18 cellular contexts compared by ENCODE assay signal in genomic region chr9:22124263-22125011, GRCh38.
DNase-seq lines count a peak whose midpoint lies in the region; ATAC-seq and TF ChIP-seq lines count a peak whose summit lies in the region.
"Had no signal": no experiment of that assay in that cellular context is flagged by ENCODE, and none has a peak within 500 bp of the region (broad histone marks: within the 10 kb centered on the region; RNA-seq: fewer than 3 reads in every experiment).

No MANE protein-coding gene starts in this region.

- DNase-seq in COLO668 (lab: John Stamatoyannopoulos, UW; ENCODE audit: unreplicated experiment) (peak; percentile 24), HuH-7.5 (ENCODE audit: low spot score) (peak; percentile 14), SJCRH30 (peak; percentile 24 to 45), left kidney (ENCODE audit: low read depth, low spot score) (peak; percentile 58), NCI-H1436 treated with DMSO at 0.1 percent for 48 hours (lab: John Stamatoyannopoulos, UW) (no peak), lower leg skin (ENCODE audit: low spot score in 2 of 2) (no peak)
- DNase-seq: ACHN; activated CD4-positive, alpha-beta memory T cell treated with anti-CD3 and anti-CD28 coated beads, Interleukin-2, amount 10 ng/mL, durations not matched to agents 7 days and 5 days; activated T-cell treated with anti-CD3 and anti-CD28 coated beads, Interleukin-2, amount 50 U/mL, for 4 hours; CD4-positive, alpha-beta T cell; central memory CD4-positive, alpha-beta T cell; mesendoderm; NCI-H1694; NCI-H446 treated with DMSO at 0.1 percent for 48 hours had no signal

- H3K4me3 ChIP-seq in SJCRH30: no peak overlapping the region
- no peak overlapping the region for H3K4me3 ChIP-seq in lower leg skin (ENCODE audit: low read depth, poor library complexity, severe bottlenecking)
- H3K4me3 ChIP-seq: GM12878, right atrium auricular region had no signal

- no peak overlapping the region for H3K27ac ChIP-seq in SJCRH30
- H3K27ac ChIP-seq: right atrium auricular region had no signal

- WGBS in lower leg skin, 2 donors: 45 to 50% methylated on average over 6 of the region's 6 CpGs

- H3K4me1 ChIP-seq in SJCRH30: peaks cover 7% of the 10 kb centered on the region; the same call in 1 of the 2 replicates
- H3K4me1 ChIP-seq: right atrium auricular region had no signal

- H3K9me3 ChIP-seq in SJCRH30 (replicated peaks): no peaks in the 10 kb centered on the region

- no peak for TF ChIP-seq POLR2A in lower leg skin (IDR thresholded peaks at IDR 0.05)

- H3K36me3 ChIP-seq in SJCRH30: no peaks in the 10 kb centered on the region
- H3K36me3 ChIP-seq: right atrium auricular region had no signal

- ATAC-seq in GM18870 (IDR thresholded peaks at IDR 0.05; ENCODE audit: unreplicated experiment) (no peak), GM21825 (IDR thresholded peaks at IDR 0.05; ENCODE audit: unreplicated experiment) (no peak)
- ATAC-seq: activated T-cell treated with anti-CD3 and anti-CD28 coated beads, Interleukin-2, amount 50 U/mL, for 4 hours; GM12878 had no signal

- intact Hi-C loops in lower leg skin (cut with DNase I; ENCODE audit: low total_unique reads): loop anchor here (10.0 kb wide), 1 partner anchor 310 kb away; no protein-coding TSS in a partner anchor

- no peaks in the 10 kb centered on the region for H3K27me3 ChIP-seq in SJCRH30
- H3K27me3 ChIP-seq: right atrium auricular region had no signal

- TF ChIP-seq CTCF in lower leg skin (IDR thresholded peaks at IDR 0.05): no peak

Comparison
In these comparisons a context has a peak if more than half of its experiments do, and no peak if none do; other contexts are left out.
1. DNase-seq: peak in COLO668 (single experiment), HuH-7.5 (single experiment), SJCRH30 (2 of 2) and left kidney (single experiment); none in NCI-H1436 treated with DMSO at 0.1 percent for 48 hours (single experiment) and lower leg skin (0 of 2).